8 cellular contexts compared by ENCODE assay signal in genomic region chr2:66433945-66434678, GRCh38. TPM values are rescaled to one million over a fixed set of nuclear protein-coding genes. Genes with fewer than 3 reads are reported as not detected.
DNase-seq lines count a peak whose midpoint lies in the region; ATAC-seq, FAIRE-seq and TF ChIP-seq lines count a peak whose summit lies in the region.

No MANE protein-coding gene starts in this region.

- H3K9me3 Mint-ChIP-seq in activated T-cell treated with anti-CD3 and anti-CD28 coated beads, Interleukin-2, amount 50 U/mL, for 4 hours, result no peaks in the 10 kb centered on the region

- peaks cover 73% of the 10 kb centered on the region for H3K27me3 Mint-ChIP-seq in activated T-cell treated with anti-CD3 and anti-CD28 coated beads, Interleukin-2, amount 50 U/mL, for 4 hours (ENCODE audit: low read depth)

- H3K4me3 ChIP-seq in lung, result peak overlapping the region; percentile 60

- no peak for DNase-seq in activated T-cell treated with anti-CD3 and anti-CD28 coated beads, Interleukin-2, amount 50 U/mL, for 4 hours
- DNase-seq in activated T-cell treated with anti-CD3 and anti-CD28 coated beads, Interleukin-2, amount 50 U/mL, for 48 hours, result no peak
- DNase-seq in HT-29 (ENCODE audit: low spot score), result peak; percentile 74
- peak; percentile 81 for DNase-seq in RPMI7951 (ENCODE audit: low read depth)
- peak; percentile 78 for DNase-seq in ecto neural progenitor cell (ENCODE audit: low spot score)
- DNase-seq in lung (ENCODE audit: low spot score), result no peak
- DNase-seq in frontal cortex (ENCODE audit: low spot score in 2 of 2), result no peak

- peaks cover 0 to 7% of the 10 kb centered on the region in 2 donors for H3K4me1 ChIP-seq in lung (ENCODE audit: control insufficient read depth in 2 of 2, insufficient read depth in 2 of 2, low read length in 2 of 2)

- peaks cover 30% of the 10 kb centered on the region for H3K4me1 Mint-ChIP-seq in activated T-cell treated with anti-CD3 and anti-CD28 coated beads, Interleukin-2, amount 50 U/mL, for 4 hours (ENCODE audit: low read depth)

- H3K27ac ChIP-seq in lung (ENCODE audit: low read depth in 1 of 2, low read length in 1 of 2) (peak overlapping the region; percentile 91 to 93), temporal lobe (ENCODE audit: low read depth, low read length) (peak overlapping the region; percentile 91)

- WGBS in lung, 2 donors, result 0% methylated on average over 43 to 61 of the region's 61 CpGs

- H3K27me3 ChIP-seq in lung (ENCODE audit: control insufficient read depth, insufficient read depth), result no peaks in the 10 kb centered on the region

- H3K9me3 ChIP-seq in lung (ENCODE audit: control insufficient read depth in 2 of 2, insufficient read depth in 1 of 2, low read length in 1 of 2), result no peaks in the 10 kb centered on the region

- peak overlapping the region; percentile 81 for H3K4me3 Mint-ChIP-seq in activated T-cell treated with anti-CD3 and anti-CD28 coated beads, Interleukin-2, amount 50 U/mL, for 4 hours

- FAIRE-seq in frontal cortex (lab: Jason Lieb, UNC), result no peak

- peak; percentile 25 to 27 for ATAC-seq in activated T-cell treated with anti-CD3 and anti-CD28 coated beads, Interleukin-2, amount 50 U/mL, for 4 hours
- peak; percentile 42 for ATAC-seq in lung (ENCODE audit: insufficient read depth, low FRiP score)

- no peak for TF ChIP-seq CTCF in lung (IDR thresholded peaks at IDR 0.05; ENCODE audit: control extremely low read depth, extremely low read depth)

- no peaks in the 10 kb centered on the region for H3K36me3 Mint-ChIP-seq in activated T-cell treated with anti-CD3 and anti-CD28 coated beads, Interleukin-2, amount 50 U/mL, for 4 hours (ENCODE audit: insufficient read depth)

- peaks cover 0 to 2% of the 10 kb centered on the region in 2 donors for H3K36me3 ChIP-seq in lung (ENCODE audit: control insufficient read depth in 2 of 2, insufficient read depth in 2 of 2, low read length in 2 of 2)

RNA-seq across cellular contexts. Expression of gene MEIS1, which starts 0.8 kb away (rescaled TPM):
- total RNA-seq in activated T-cell treated with anti-CD3 and anti-CD28 coated beads, Interleukin-2, amount 50 U/mL, for 4 hours, result under 1 TPM; 0.46 to 0.53 (median 0.46) TPM
- 3.1 and 7.7 TPM in 2 replicates for total RNA-seq in HT-29 (2014; rRNA removed; shearing (Covaris generic))
- 5.2 and 6.2 TPM in 2 replicates for total RNA-seq in RPMI7951 (2014; rRNA removed; shearing (Covaris generic))
- 100 to 1,000 TPM in 1 of 2 donors, 10 to 100 TPM in 1; 60.6 to 158 TPM for total RNA-seq in lung
- polyA plus RNA-seq in lung, result 10 to 100 TPM in 1 of 2 donors, 1 to 10 TPM in 1; 9.0 to 21.5 TPM
- 11.1 TPM for total RNA-seq in temporal lobe
- 39.5 TPM for total RNA-seq in frontal cortex

Comparison
In these comparisons a context has a peak if more than half of its experiments do, and no peak if none do; other contexts are left out.
1. DNase-seq: peak in HT-29 (single experiment), RPMI7951 (single experiment) and ecto neural progenitor cell (single experiment); none in activated T-cell treated with anti-CD3 and anti-CD28 coated beads, Interleukin-2, amount 50 U/mL, for 4 hours (single experiment), activated T-cell treated with anti-CD3 and anti-CD28 coated beads, Interleukin-2, amount 50 U/mL, for 48 hours (0 of 2), lung (single experiment) and frontal cortex (0 of 2).